ENCODE assay signal across 15 cellular contexts in the genomic region with DNA sequence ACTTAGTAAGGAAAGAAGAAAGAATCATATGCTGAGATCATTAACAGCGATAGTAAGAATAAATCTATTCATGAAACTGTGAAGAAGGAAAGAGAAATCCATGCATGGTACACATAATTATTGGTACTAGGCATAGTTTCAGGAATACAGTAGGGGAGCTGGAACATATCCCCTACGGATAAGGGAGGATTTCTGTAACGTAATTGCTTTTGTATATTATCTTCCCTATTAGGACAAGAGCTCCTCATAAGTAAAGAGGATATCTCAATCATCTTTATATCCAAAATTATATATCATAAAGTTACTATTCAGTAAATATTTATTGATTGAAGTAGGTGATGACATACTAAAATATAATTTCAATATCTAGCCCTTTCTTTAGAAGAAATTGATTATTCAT. TPM values are rescaled to one million over a fixed set of nuclear protein-coding genes. Genes with fewer than 3 reads are reported as not detected.
DNase-seq lines count a peak whose midpoint lies in the region; ATAC-seq, FAIRE-seq and TF ChIP-seq lines count a peak whose summit lies in the region.
"Had no signal": no experiment of that assay in that cellular context is flagged by ENCODE, and none has a peak within 500 bp of the region (broad histone marks: within the 10 kb centered on the region; RNA-seq: fewer than 3 reads in every experiment).

No MANE protein-coding gene starts in this region.

- no peak for TF ChIP-seq POLR2A in HCT116 (IDR thresholded peaks at IDR 0.05; ENCODE audit: borderline replicate concordance, extremely low read depth, insufficient read depth, insufficient read length)

- H3K9ac ChIP-seq in HCT116 (ENCODE audit: low read length) (peak overlapping the region; percentile 42), astrocyte (ENCODE audit: low read length) (peak overlapping the region; percentile 52)

- H2AFZ ChIP-seq in HCT116 (ENCODE audit: low read depth, low read length, poor library complexity, severe bottlenecking) (peak overlapping the region; percentile 28), astrocyte (ENCODE audit: low read depth, low read length) (peak overlapping the region; percentile 54), osteoblast (ENCODE audit: low read length) (peak overlapping the region; percentile 40)

- peak overlapping the region; percentile 72 for H3K4me2 ChIP-seq in HCT116 (ENCODE audit: low read length)
- peak overlapping the region; percentile 71 for H3K4me2 ChIP-seq in astrocyte (ENCODE audit: low read length)
- H3K4me2 ChIP-seq in osteoblast (ENCODE audit: insufficient read depth, low read length): peak overlapping the region; percentile 56

- intact Hi-C loops in HCT116 (cut with micrococcal nuclease): loop anchor here (2.0 kb wide), 1 partner anchor 41 kb away; no protein-coding TSS in a partner anchor

- no peaks in the 10 kb centered on the region for H3K9me3 Mint-ChIP-seq in astrocyte (ENCODE audit: unreplicated experiment)
- no peaks in the 10 kb centered on the region for H3K9me3 Mint-ChIP-seq in activated naive CD4-positive, alpha-beta T cell treated with anti-CD3 and anti-CD28 coated beads, Interleukin-2, amount 10 ng/mL, durations not matched to agents 7 days and 5 days

- no peak for FAIRE-seq in astrocyte (lab: Jason Lieb, UNC)

- no peak for TF ChIP-seq RAD21 in HCT116 (IDR thresholded peaks at IDR 0.05; ENCODE audit: low read depth)

- H3K4me3 ChIP-seq in BE2C (ENCODE audit: low read depth, low read length) (peak overlapping the region; percentile 42), HCT116 (replicated peaks in 1 of 2; ENCODE audit: low read depth in 1 of 2, low read length in 2 of 2) (peak overlapping the region in 1 of 2 experiments; percentile 26; a peak in 1 of 4 replicates), astrocyte (ENCODE audit: insufficient read depth, low read depth, low read length) (peak overlapping the region; percentile 46), osteoblast (ENCODE audit: insufficient read depth, low read length) (peak overlapping the region; percentile 28)
- H3K4me3 ChIP-seq: SK-N-MC had no signal

- H3K9me2 ChIP-seq in HCT116 (ENCODE audit: insufficient read depth): no peaks in the 10 kb centered on the region

- ATAC-seq in HCT116: peak; percentile 22

- H3K27ac ChIP-seq in HCT116 (ENCODE audit: low read depth, low read length) (peak overlapping the region; percentile 77), astrocyte (ENCODE audit: low read depth, low read length) (peak overlapping the region; percentile 88), osteoblast (ENCODE audit: low read depth, low read length) (no peak overlapping the region)
- H3K27ac ChIP-seq: SK-N-MC had no signal

- H3K4me3 Mint-ChIP-seq in astrocyte (ENCODE audit: unreplicated experiment): no peak overlapping the region
- H3K4me3 Mint-ChIP-seq in activated naive CD4-positive, alpha-beta T cell treated with anti-CD3 and anti-CD28 coated beads, Interleukin-2, amount 10 ng/mL, durations not matched to agents 7 days and 5 days: no peak overlapping the region

- CTCF ChIA-PET in HCT116 (lab: Charles Lee): no interaction called here
- CTCF ChIA-PET in activated naive CD4-positive, alpha-beta T cell treated with anti-CD3 and anti-CD28 coated beads, Interleukin-2, amount 10 ng/mL, durations not matched to agents 7 days and 5 days (lab: Charles Lee): no interaction called here

- TF ChIP-seq CTCF in BE2C (IDR thresholded peaks at IDR 0.05; ENCODE audit: low read depth, low read length): no peak
- no peak for TF ChIP-seq CTCF in HCT116 (IDR thresholded peaks at IDR 0.05 in 2 of 3, conservative IDR thresholded peaks at IDR 0.05 in 1 of 3; ENCODE audit: borderline replicate concordance in 1 of 3, insufficient read depth in 1 of 3, low read depth in 2 of 3, low read length in 2 of 3)
- TF ChIP-seq CTCF in astrocyte (IDR thresholded peaks at IDR 0.05; ENCODE audit: insufficient read depth, low read depth, low read length): no peak
- no peak for TF ChIP-seq CTCF in osteoblast (IDR thresholded peaks at IDR 0.05; ENCODE audit: extremely low read depth, low read depth, low read length)

- H3K36me3 Mint-ChIP-seq in astrocyte (ENCODE audit: low read depth, unreplicated experiment): no peaks in the 10 kb centered on the region
- H3K36me3 Mint-ChIP-seq in activated naive CD4-positive, alpha-beta T cell treated with anti-CD3 and anti-CD28 coated beads, Interleukin-2, amount 10 ng/mL, durations not matched to agents 7 days and 5 days: no peaks in the 10 kb centered on the region

- H3K27me3 Mint-ChIP-seq in astrocyte (ENCODE audit: low read depth, unreplicated experiment): no peaks in the 10 kb centered on the region
- H3K27me3 Mint-ChIP-seq in activated naive CD4-positive, alpha-beta T cell treated with anti-CD3 and anti-CD28 coated beads, Interleukin-2, amount 10 ng/mL, durations not matched to agents 7 days and 5 days: no peaks in the 10 kb centered on the region

- H3K9me3 ChIP-seq in BE2C (no peaks in the 10 kb centered on the region), HCT116 (ENCODE audit: control insufficient read depth in 1 of 2, insufficient read depth in 1 of 2, low read depth in 1 of 2, low read length in 2 of 2) (no peaks in the 10 kb centered on the region), astrocyte (ENCODE audit: insufficient read depth, low read depth, low read length) (no peaks in the 10 kb centered on the region), osteoblast (ENCODE audit: low read depth, low read length) (no peaks in the 10 kb centered on the region)

- POLR2A ChIA-PET in HCT116 (lab: Charles Lee): no interaction called here

- H3K27me3 ChIP-seq in BE2C: no peaks in the 10 kb centered on the region
- no peaks in the 10 kb centered on the region for H3K27me3 ChIP-seq in HCT116 (ENCODE audit: insufficient read depth, low read length)
- no peaks in the 10 kb centered on the region for H3K27me3 ChIP-seq in astrocyte (ENCODE audit: insufficient read depth, low read length)
- no peaks in the 10 kb centered on the region for H3K27me3 ChIP-seq in osteoblast (ENCODE audit: insufficient read depth, low read length)

- H3K36me3 ChIP-seq in BE2C (peaks cover 16% of the 10 kb centered on the region), HCT116 (ENCODE audit: control insufficient read depth in 1 of 2, insufficient read depth in 2 of 2, low read length in 2 of 2) (no peaks in the 10 kb centered on the region), astrocyte (ENCODE audit: insufficient read depth, low read length) (no peaks in the 10 kb centered on the region), osteoblast (ENCODE audit: insufficient read depth, low read length) (no peaks in the 10 kb centered on the region)

- RAD21 ChIA-PET in HCT116 (lab: Charles Lee; ENCODE audit: low non-redundant PET in 1 of 2, low total read pairs in 2 of 2, uncharacterized antibody in 2 of 2, unreplicated experiment in 2 of 2): interaction anchor here in 1 of 2 experiments (1.5 kb wide), 1 partner anchor 41 kb away, joined by 3 read pairs; no protein-coding TSS in a partner anchor

- peaks cover 17% of the 10 kb centered on the region for H3K4me1 Mint-ChIP-seq in astrocyte (ENCODE audit: low read depth, unreplicated experiment)
- no peaks in the 10 kb centered on the region for H3K4me1 Mint-ChIP-seq in activated naive CD4-positive, alpha-beta T cell treated with anti-CD3 and anti-CD28 coated beads, Interleukin-2, amount 10 ng/mL, durations not matched to agents 7 days and 5 days

- DNase-seq in BE2C (no peak), HCT116 (ENCODE audit: low read depth, low spot score) (no peak), astrocyte (ENCODE audit: low read depth) (no peak), osteoblast (ENCODE audit: insufficient read length, low spot score, missing footprints) (no peak), DMS53 (lab: John Stamatoyannopoulos, UW) (no peak)
- DNase-seq in activated CD4-positive, alpha-beta T cell treated with anti-CD3 and anti-CD28 coated beads, Interleukin-2, amount 50 U/mL, for 1 hour: no peak
- no peak for DNase-seq in activated naive CD4-positive, alpha-beta T cell treated with anti-CD3 and anti-CD28 coated beads, Interleukin-2, amount 10 ng/mL, durations not matched to agents 7 days and 5 days
- DNase-seq: DMS153; KG1; NCI-H1092; NCI-H1694; NCI-H2107; NCI-H526 treated with DMSO at 0.1 percent for 48 hours; NK-92 treated with Interleukin-12 subunit alpha and Interleukin-12 subunit beta, amount 100 ng/mL, for 24 hours had no signal

- peaks cover 79% of the 10 kb centered on the region for H3K79me2 ChIP-seq in HCT116 (ENCODE audit: insufficient read depth, low read length)
- no peaks in the 10 kb centered on the region for H3K79me2 ChIP-seq in astrocyte (ENCODE audit: insufficient read depth, low read length)
- no peaks in the 10 kb centered on the region for H3K79me2 ChIP-seq in osteoblast (ENCODE audit: insufficient read depth, low read length)

- TSS peak; percentile 65 for BruUV-seq in HCT116 (replicated peaks; lab: Mats Ljungman, UMichigan)

- H3K27ac Mint-ChIP-seq in astrocyte (ENCODE audit: unreplicated experiment): peak overlapping the region; percentile 95
- no peak overlapping the region for H3K27ac Mint-ChIP-seq in activated naive CD4-positive, alpha-beta T cell treated with anti-CD3 and anti-CD28 coated beads, Interleukin-2, amount 10 ng/mL, durations not matched to agents 7 days and 5 days

- H4K20me1 ChIP-seq in HCT116 (ENCODE audit: insufficient read depth) (no peaks in the 10 kb centered on the region), astrocyte (ENCODE audit: insufficient read depth, low read length) (no peaks in the 10 kb centered on the region), osteoblast (ENCODE audit: insufficient read depth, low read length) (no peaks in the 10 kb centered on the region)

- H3K4me1 ChIP-seq in BE2C (peaks cover 66% of the 10 kb centered on the region), HCT116 (ENCODE audit: control insufficient read depth in 1 of 2, insufficient read depth in 2 of 2, low read length in 2 of 2) (peaks cover 49 to 66% of the 10 kb centered on the region in 2 experiments), astrocyte (ENCODE audit: insufficient read depth, low read length) (peaks cover 20% of the 10 kb centered on the region), osteoblast (ENCODE audit: insufficient read depth, low read length) (peaks cover 7% of the 10 kb centered on the region)

RNA-seq across cellular contexts. Expression of gene SYT1, which starts 22.9 kb away (rescaled TPM):
- polyA plus RNA-seq in BE2C (2012; ENCODE audit: insufficient read depth, insufficient read length, low read depth): 109 TPM
- total RNA-seq in HCT116 (2021; ENCODE audit: unreplicated experiment) (44.9 TPM), astrocyte (24.0 and 33.2 TPM in 2 replicates), osteoblast (0.29 TPM in 1 of 2 replicates, not detected in the other)
- 23.1 and 26.8 TPM in 2 replicates for polyA plus RNA-seq in HCT116 (2012)

Comparison
In these comparisons a context has a peak if more than half of its experiments do, and no peak if none do; other contexts are left out.
1. RNA of gene SYT1, which starts 22.9 kb away (total RNA-seq): 44.9 TPM in HCT116 (single experiment) and 24.0 to 33.2 TPM in astrocyte; 0.29 TPM in osteoblast; every median in the first group is over 10 times any median in the second.
2. Peak in every context shown above with its lines, with median percentiles within 50 percentile points of each other: H2AFZ ChIP-seq and H3K4me2 ChIP-seq.